3 cellular contexts compared by ENCODE assay signal in the genomic region with DNA sequence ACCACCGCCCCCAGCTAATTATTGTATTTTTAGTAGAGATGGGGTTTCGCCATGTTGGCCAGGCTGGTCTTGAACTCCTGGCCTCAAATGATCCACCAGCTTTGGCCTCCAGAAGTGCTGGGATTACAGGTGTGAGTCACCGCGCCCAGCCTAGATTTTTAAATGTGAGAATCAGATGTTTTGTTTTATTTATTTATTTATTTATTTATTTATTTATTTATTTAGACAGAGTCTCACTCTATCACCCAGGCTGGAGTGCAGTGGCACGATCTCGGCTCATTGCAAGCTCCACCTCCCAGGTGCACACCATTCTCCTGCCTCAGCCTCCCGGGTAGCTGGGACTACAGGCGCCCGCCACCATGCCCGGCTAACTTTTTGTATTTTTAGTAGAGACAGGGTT. TPM values are rescaled to one million over a fixed set of nuclear protein-coding genes. Genes with fewer than 3 reads are reported as not detected.
"Had no signal": no experiment of that assay in that cellular context is flagged by ENCODE, and none has a peak within 500 bp of the region (broad histone marks: within the 10 kb centered on the region; RNA-seq: fewer than 3 reads in every experiment).

No MANE protein-coding gene starts in this region.

RNA-seq across cellular contexts. Expression of gene MEIOC, which starts 44.0 kb away (rescaled TPM):
- polyA plus RNA-seq: neural cell, pancreas, smooth muscle cell had no signal
